In the genomic region with DNA sequence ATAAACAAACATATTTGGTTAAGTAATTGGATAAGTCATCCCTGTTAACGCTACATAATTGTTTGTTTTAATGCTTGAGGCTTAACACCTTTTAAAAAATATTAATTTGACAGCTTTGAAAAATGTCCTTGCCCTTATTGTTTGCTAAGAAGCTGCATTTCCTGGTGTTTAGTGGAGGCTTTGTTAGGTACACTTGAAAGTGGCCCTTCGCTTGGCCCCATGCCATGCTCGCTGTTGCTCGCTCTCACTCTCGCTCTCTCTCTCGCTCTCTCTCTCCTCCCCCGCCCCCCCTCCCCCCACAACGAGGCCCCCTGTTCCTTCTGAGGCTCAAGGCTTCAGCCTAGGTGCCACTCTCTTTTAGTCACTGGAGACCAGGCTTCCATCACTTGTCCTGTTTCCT, we compare ENCODE assay signal across 19 cellular contexts.
DNase-seq lines count a peak whose midpoint lies in the region; ATAC-seq and TF ChIP-seq lines count a peak whose summit lies in the region.
"Had no signal": no experiment of that assay in that cellular context is flagged by ENCODE, and none has a peak within 500 bp of the region (broad histone marks: within the 10 kb centered on the region; RNA-seq: fewer than 3 reads in every experiment).

No MANE protein-coding gene starts in this region.

- no peak for TF ChIP-seq POLR2A in vagina (IDR thresholded peaks at IDR 0.05)

- no peaks in the 10 kb centered on the region for H3K27me3 ChIP-seq in vagina
- H3K27me3 ChIP-seq: gastrocnemius medialis, Peyer's patch had no signal

- H3K4me1 ChIP-seq in vagina, result peaks cover 17% of the 10 kb centered on the region
- H3K4me1 ChIP-seq: gastrocnemius medialis had no signal

- H3K36me3 ChIP-seq in vagina, result no peaks in the 10 kb centered on the region
- H3K36me3 ChIP-seq: gastrocnemius medialis, left ventricle myocardium inferior, Peyer's patch had no signal

- DNase-seq in DMS153 (lab: John Stamatoyannopoulos, UW) (peak; percentile 75), NCI-H1105 treated with DMSO at 0.1 percent for 48 hours (lab: John Stamatoyannopoulos, UW) (peak; percentile 74), NCI-H748 treated with DMSO at 0.1 percent for 48 hours (lab: John Stamatoyannopoulos, UW) (peak; percentile 59), mesothelial cell of epicardium (ENCODE audit: low spot score in 2 of 2, unreplicated experiment in 2 of 2) (no peak), vagina (ENCODE audit: extremely low spot score in 2 of 2) (no peak)
- no peak for DNase-seq in activated naive CD4-positive, alpha-beta T cell treated with anti-CD3 and anti-CD28 coated beads, Interleukin-2, amount 50 U/mL, for 16 hours
- DNase-seq: activated CD4-positive, alpha-beta T cell treated with anti-CD3 and anti-CD28 coated beads for 48 hours; activated CD8-positive, alpha-beta memory T cell treated with anti-CD3 and anti-CD28 coated beads, Interleukin-2, amount 50 U/mL, for 4 hours; activated gamma-delta T cell treated with Interleukin-2 at 50 U/mL for 16 hours; cortex of kidney; gastrocnemius medialis; KBM-7; left ventricle myocardium inferior; NCI-H774; Peyer's patch; SW 1271 had no signal

- H3K4me1 Mint-ChIP-seq in mesothelial cell of epicardium, result peaks cover 38% of the 10 kb centered on the region

- H3K9me3 ChIP-seq in vagina, result no peaks in the 10 kb centered on the region
- H3K9me3 ChIP-seq: gastrocnemius medialis, left ventricle myocardium inferior, Peyer's patch had no signal

- peak overlapping the region; percentile 91 for H3K27ac Mint-ChIP-seq in mesothelial cell of epicardium

- H3K4me3 ChIP-seq in vagina, result no peak overlapping the region
- H3K4me3 ChIP-seq: gastrocnemius medialis, GM12878, left ventricle myocardium inferior, Peyer's patch had no signal

- no peak for TF ChIP-seq CTCF in mesothelial cell of epicardium (IDR thresholded peaks at IDR 0.05; ENCODE audit: unreplicated experiment)
- TF ChIP-seq CTCF in vagina (IDR thresholded peaks at IDR 0.05), result no peak

- peaks cover 15% of the 10 kb centered on the region for H3K36me3 Mint-ChIP-seq in mesothelial cell of epicardium

- no peak overlapping the region for H3K27ac ChIP-seq in vagina
- H3K27ac ChIP-seq: gastrocnemius medialis, left ventricle myocardium inferior, Peyer's patch had no signal

- ATAC-seq in HG03139 (IDR thresholded peaks at IDR 0.05; ENCODE audit: unreplicated experiment), result no peak
- no peak for ATAC-seq in GM18867 (IDR thresholded peaks at IDR 0.05; ENCODE audit: unreplicated experiment)
- ATAC-seq: gastrocnemius medialis, GM12878 had no signal

- no peaks in the 10 kb centered on the region for H3K9me3 Mint-ChIP-seq in mesothelial cell of epicardium

- no peaks in the 10 kb centered on the region for H3K27me3 Mint-ChIP-seq in mesothelial cell of epicardium (ENCODE audit: low read depth)

- no peak overlapping the region for H3K4me3 Mint-ChIP-seq in mesothelial cell of epicardium

- intact Hi-C loops in vagina (cut with DNase I), result no loop called here

Comparison
In these comparisons a context has a peak if more than half of its experiments do, and no peak if none do; other contexts are left out.
1. DNase-seq: peak in DMS153 (single experiment), NCI-H1105 treated with DMSO at 0.1 percent for 48 hours (single experiment) and NCI-H748 treated with DMSO at 0.1 percent for 48 hours (single experiment); none in mesothelial cell of epicardium (0 of 2), vagina (0 of 2) and activated naive CD4-positive, alpha-beta T cell treated with anti-CD3 and anti-CD28 coated beads, Interleukin-2, amount 50 U/mL, for 16 hours (single experiment).